In the genomic region with DNA sequence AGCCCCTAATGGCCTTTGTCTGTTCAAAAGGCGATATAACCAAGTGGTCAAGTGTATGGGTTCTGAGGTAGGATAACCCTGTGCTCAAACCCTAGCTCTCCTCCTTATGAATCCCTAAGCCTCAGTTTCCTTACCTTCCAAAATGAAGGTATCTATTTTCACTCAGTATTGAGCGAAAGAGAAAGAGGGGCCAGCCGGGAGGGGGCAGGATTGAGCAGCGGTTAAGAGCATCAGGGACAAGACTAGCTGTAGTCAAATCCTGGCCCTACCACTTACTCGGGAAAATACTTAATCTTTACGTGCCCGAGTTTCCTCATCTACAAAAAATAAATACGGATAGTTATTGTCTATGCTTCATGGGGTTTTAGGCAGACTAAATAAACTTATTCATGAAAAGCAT, we compare ENCODE assay signal across 1 cellular context.
TF ChIP-seq lines count a peak whose summit lies in the region.

No MANE protein-coding gene starts in this region.

TF ChIP-seq in liver, 16 proteins besides CTCF, POLR2A, EP300 and RAD21 (continued from another document):
- TF ChIP-seq, protein P1, sequence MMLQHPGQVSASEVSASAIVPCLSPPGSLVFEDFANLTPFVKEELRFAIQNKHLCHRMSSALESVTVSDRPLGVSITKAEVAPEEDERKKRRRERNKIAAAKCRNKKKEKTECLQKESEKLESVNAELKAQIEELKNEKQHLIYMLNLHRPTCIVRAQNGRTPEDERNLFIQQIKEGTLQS (IDR thresholded peaks at IDR 0.05): no peak
- TF ChIP-seq, protein P2, sequence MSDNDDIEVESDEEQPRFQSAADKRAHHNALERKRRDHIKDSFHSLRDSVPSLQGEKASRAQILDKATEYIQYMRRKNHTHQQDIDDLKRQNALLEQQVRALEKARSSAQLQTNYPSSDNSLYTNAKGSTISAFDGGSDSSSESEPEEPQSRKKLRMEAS (IDR thresholded peaks at IDR 0.05): no peak
- TF ChIP-seq TAF1 (conservative IDR thresholded peaks at IDR 0.05) (no peak), HNF4A (conservative IDR thresholded peaks at IDR 0.05) (no peak)
